8 cellular contexts compared by ENCODE assay signal in genomic region chr22:25563757-25564319, GRCh38. TPM values are rescaled to one million over a fixed set of nuclear protein-coding genes. Genes with fewer than 3 reads are reported as not detected.
DNase-seq lines count a peak whose midpoint lies in the region; ATAC-seq and TF ChIP-seq lines count a peak whose summit lies in the region.

No MANE protein-coding gene starts in this region.

- ATAC-seq in DND-41 (ENCODE audit: insufficient read depth, low read depth) (no peak), lung (ENCODE audit: insufficient read depth, low FRiP score) (peak; percentile 16)

- H3K27ac Mint-ChIP-seq in stimulated activated naive CD8-positive, alpha-beta T cell treated with anti-CD3 and anti-CD28 coated beads, Interleukin-15, Interleukin-2, amounts not matched to agents 100 ng/mL and 50 ng/mL, for 24 hours: peak overlapping the region; percentile 89

- peaks cover 36% of the 10 kb centered on the region for H3K4me1 ChIP-seq in DND-41 (ENCODE audit: insufficient read depth, low read length)
- H3K4me1 ChIP-seq in Peyer's patch: peaks cover 0 to 3% (median 0%) of the 10 kb centered on the region in 4 donors
- H3K4me1 ChIP-seq in lung (ENCODE audit: control insufficient read depth in 2 of 2, insufficient read depth in 2 of 2, low read length in 2 of 2): peaks cover 0 to 3% of the 10 kb centered on the region in 2 donors

- WGBS in lung, 2 donors: 1 to 2% methylated on average over 21 of the region's 21 CpGs

- no peak for TF ChIP-seq POLR2A in Peyer's patch (IDR thresholded peaks at IDR 0.05)

- H3K4me2 ChIP-seq in DND-41 (ENCODE audit: insufficient read depth, low read length): peak overlapping the region; percentile 69

- TF ChIP-seq CTCF in DND-41 (IDR thresholded peaks at IDR 0.05; ENCODE audit: borderline replicate concordance, extremely low read depth, low read length, poor library complexity, severe bottlenecking) (no peak), HFF-Myc (IDR thresholded peaks at IDR 0.05; ENCODE audit: low read depth, low read length, missing control alignments) (no peak), Peyer's patch (IDR thresholded peaks at IDR 0.05) (no peak), lung (IDR thresholded peaks at IDR 0.05; ENCODE audit: control extremely low read depth, extremely low read depth) (no peak)

- H3K27ac ChIP-seq in DND-41 (ENCODE audit: low read length): no peak overlapping the region; the same call in 1 of the 2 replicates
- H3K27ac ChIP-seq in Peyer's patch: peak overlapping the region; percentile 42 to 90 (median 50)
- peak overlapping the region; percentile 44 for H3K27ac ChIP-seq in caudate nucleus (ENCODE audit: low read depth, low read length)
- peak overlapping the region in 1 of 2 donors; percentile 41 for H3K27ac ChIP-seq in lung (ENCODE audit: low read depth in 1 of 2, low read length in 1 of 2)

- H3K27me3 Mint-ChIP-seq in stimulated activated naive CD8-positive, alpha-beta T cell treated with anti-CD3 and anti-CD28 coated beads, Interleukin-15, Interleukin-2, amounts not matched to agents 100 ng/mL and 50 ng/mL, for 24 hours: peaks cover 6% of the 10 kb centered on the region

- H4K20me1 ChIP-seq in DND-41 (ENCODE audit: insufficient read depth, low read length): no peaks in the 10 kb centered on the region; the same call in 1 of the 2 replicates

- H3K9me3 Mint-ChIP-seq in stimulated activated naive CD8-positive, alpha-beta T cell treated with anti-CD3 and anti-CD28 coated beads, Interleukin-15, Interleukin-2, amounts not matched to agents 100 ng/mL and 50 ng/mL, for 24 hours: no peaks in the 10 kb centered on the region

- H3K9me3 ChIP-seq in DND-41 (ENCODE audit: insufficient read depth, low read length, severe bottlenecking) (no peaks in the 10 kb centered on the region), Peyer's patch (no peaks in the 10 kb centered on the region), lung (ENCODE audit: control insufficient read depth in 2 of 2, insufficient read depth in 1 of 2, low read length in 1 of 2) (no peaks in the 10 kb centered on the region)

- H3K79me2 ChIP-seq in DND-41 (ENCODE audit: insufficient read depth, low read length): peaks cover 3% of the 10 kb centered on the region; the same call in 1 of the 2 replicates

- DNase-seq in DND-41 (no peak), HFF-Myc (ENCODE audit: extremely low read depth, low read depth) (no peak), Peyer's patch (peak in 2 of 3 donors; percentile 56 to 58), caudate nucleus (lab: John Stamatoyannopoulos, UW) (peak in 12 of 61 donors; percentile 2 to 25 (median 16)), lung (ENCODE audit: low spot score) (peak; percentile 33), DMS114 treated with DMSO at 0.1 percent for 48 hours (lab: John Stamatoyannopoulos, UW; ENCODE audit: unreplicated experiment) (no peak), DMS153 (lab: John Stamatoyannopoulos, UW) (no peak)

- H3K9ac ChIP-seq in DND-41 (ENCODE audit: low read depth, low read length): peak overlapping the region; percentile 50

- H2AFZ ChIP-seq in DND-41 (ENCODE audit: low read depth, low read length): peak overlapping the region; percentile 77

- H3K36me3 Mint-ChIP-seq in stimulated activated naive CD8-positive, alpha-beta T cell treated with anti-CD3 and anti-CD28 coated beads, Interleukin-15, Interleukin-2, amounts not matched to agents 100 ng/mL and 50 ng/mL, for 24 hours (ENCODE audit: low read depth): no peaks in the 10 kb centered on the region

- peak overlapping the region; percentile 79 for H3K4me3 Mint-ChIP-seq in stimulated activated naive CD8-positive, alpha-beta T cell treated with anti-CD3 and anti-CD28 coated beads, Interleukin-15, Interleukin-2, amounts not matched to agents 100 ng/mL and 50 ng/mL, for 24 hours

- no peaks in the 10 kb centered on the region for H3K36me3 ChIP-seq in DND-41 (ENCODE audit: insufficient read depth, low read length)
- H3K36me3 ChIP-seq in Peyer's patch: no peaks in the 10 kb centered on the region
- H3K36me3 ChIP-seq in lung (ENCODE audit: control insufficient read depth in 2 of 2, insufficient read depth in 2 of 2, low read length in 2 of 2): no peaks in the 10 kb centered on the region

- H3K4me1 Mint-ChIP-seq in stimulated activated naive CD8-positive, alpha-beta T cell treated with anti-CD3 and anti-CD28 coated beads, Interleukin-15, Interleukin-2, amounts not matched to agents 100 ng/mL and 50 ng/mL, for 24 hours (ENCODE audit: low read depth): peaks cover 59% of the 10 kb centered on the region

- peaks cover 29% of the 10 kb centered on the region for H3K27me3 ChIP-seq in DND-41 (ENCODE audit: insufficient read depth, low read length, poor library complexity)
- no peaks in the 10 kb centered on the region for H3K27me3 ChIP-seq in Peyer's patch
- no peaks in the 10 kb centered on the region for H3K27me3 ChIP-seq in lung (ENCODE audit: control insufficient read depth, insufficient read depth)

- H3K4me3 ChIP-seq in DND-41 (ENCODE audit: low read depth in 1 of 2, low read length in 2 of 2) (peak overlapping the region in 1 of 2 experiments; percentile 94; a peak in 2 of 4 replicates), HFF-Myc (replicated peaks; ENCODE audit: low read depth, low read length) (peak overlapping the region; percentile 44), Peyer's patch (peak overlapping the region; percentile 57 to 90 (median 83)), lung (no peak overlapping the region)

RNA-seq across cellular contexts. Expression of gene GRK3, which starts 0.6 kb away (rescaled TPM):
- total RNA-seq in Peyer's patch (10 to 100 TPM in 1 of 4 donors, 1 to 10 TPM in 3; 2.0 to 12.4 (median 3.6) TPM), lung (10 to 100 TPM; 27.0 to 27.3 TPM)
- 1 to 10 TPM; 5.0 to 9.0 TPM for polyA plus RNA-seq in lung

Comparison
In these comparisons a context has a peak if more than half of its experiments do, and no peak if none do; other contexts are left out.
1. DNase-seq: peak in Peyer's patch (2 of 3) and lung (single experiment); none in DND-41 (single experiment), HFF-Myc (single experiment), DMS114 treated with DMSO at 0.1 percent for 48 hours (single experiment) and DMS153 (single experiment).